ENCODE assay signal across 26 cellular contexts in genomic region chrX:135436456-135436855, GRCh38. TPM values are rescaled to one million over a fixed set of nuclear protein-coding genes. Genes with fewer than 3 reads are reported as not detected.
DNase-seq lines count a peak whose midpoint lies in the region; ATAC-seq, FAIRE-seq and TF ChIP-seq lines count a peak whose summit lies in the region.
"Had no signal": no experiment of that assay in that cellular context is flagged by ENCODE, and none has a peak within 500 bp of the region (broad histone marks: within the 10 kb centered on the region; RNA-seq: fewer than 3 reads in every experiment).

No MANE protein-coding gene starts in this region.

- CTCF ChIA-PET in K562 (lab: Yijun Ruan, JAX; ENCODE audit: low intra/inter-chr PET ratio): no interaction called here

- H3K4me3 ChIP-seq in K562: no peak overlapping the region
- no peak overlapping the region for H3K4me3 ChIP-seq in kidney (ENCODE audit: low read length in 2 of 2)
- no peak overlapping the region for H3K4me3 ChIP-seq in right lobe of liver
- H3K4me3 ChIP-seq: BLaER1 had no signal

- no peaks in the 10 kb centered on the region for H3K9me3 ChIP-seq in K562 (replicated peaks; ENCODE audit: control insufficient read depth, insufficient read depth, low read depth, low read length)
- no peaks in the 10 kb centered on the region for H3K9me3 ChIP-seq in kidney (ENCODE audit: control insufficient read depth in 1 of 2, low read length in 2 of 2)
- no peaks in the 10 kb centered on the region for H3K9me3 ChIP-seq in right lobe of liver
- H3K9me3 ChIP-seq: BE2C had no signal

- H3K9me1 ChIP-seq in K562 (ENCODE audit: control insufficient read depth, insufficient read depth, low read length): no peaks in the 10 kb centered on the region

- peak; percentile 41 for FAIRE-seq in GM18507 (lab: Jason Lieb, UNC)
- no peak for FAIRE-seq in K562 (lab: Jason Lieb, UNC)
- no peak for FAIRE-seq in kidney (lab: Jason Lieb, UNC)
- FAIRE-seq: A204.1, G401.6, GM12891 had no signal

- no peaks in the 10 kb centered on the region for H4K20me1 ChIP-seq in K562 (replicated peaks; ENCODE audit: control insufficient read depth, insufficient read depth, low read length)
- H4K20me1 ChIP-seq: BLaER1 had no signal

- intact Hi-C loops in K562 (cut with micrococcal nuclease): no loop called here
- intact Hi-C loops in kidney (cut with DNase I): no loop called here
- intact Hi-C loops in right lobe of liver (cut with DNase I): no loop called here

- BruUV-seq in K562 (replicated peaks; lab: Mats Ljungman, UMichigan): no TSS peak

- TF ChIP-seq EP300 in K562 (IDR thresholded peaks at IDR 0.05; ENCODE audit: low read length): no peak

- POLR2A ChIA-PET in K562 (lab: Yijun Ruan, JAX): interaction anchor here (0.6 to 1.1 kb wide), 2 partner anchors 27 to 38 kb away, joined by 3 to 4 read pairs; no protein-coding TSS in a partner anchor

- DNase-seq in GM18507 (ENCODE audit: extremely low spot score, insufficient read length, low read depth) (no peak), K562 (ENCODE audit: extremely low read depth in 1 of 4, low spot score in 3 of 4) (no peak), kidney (peak; percentile 59), SHP77 (lab: John Stamatoyannopoulos, UW) (no peak), right lobe of liver (no peak), germinal center (ENCODE audit: low spot score) (no peak)
- DNase-seq: 8988T; ACHN; BE2C; C1 segment of cervical spinal cord; CD4-positive, alpha-beta memory T cell; CD4-positive, CD25-positive, alpha-beta regulatory T cell; CD8-positive, alpha-beta memory T cell; COR-L47; DMS 273 treated with DMSO at 0.1 percent for 48 hours; DMS153; DMS53; DMS79; DND-41; EL; GF-D8 had no signal

- in situ Hi-C loops in K562 (cut with MboI): no loop called here

- no peak for ATAC-seq in K562
- no peak for ATAC-seq in right lobe of liver

- TF ChIP-seq RAD21 in K562 (CRISPR knock-in tag; conservative IDR thresholded peaks at IDR 0.05 in 1 of 2, IDR thresholded peaks at IDR 0.05 in 1 of 2): no peak

- H3K27me3 ChIP-seq in K562 (ENCODE audit: control insufficient read depth in 2 of 2, insufficient read depth in 2 of 2, low read length in 2 of 2): peaks cover 6 to 61% of the 10 kb centered on the region in 2 experiments; a peak in 3 of 5 replicates
- no peaks in the 10 kb centered on the region for H3K27me3 ChIP-seq in right lobe of liver
- H3K27me3 ChIP-seq: BE2C had no signal

- H3K79me2 ChIP-seq in K562 (ENCODE audit: control insufficient read depth, insufficient read depth, low read length): no peaks in the 10 kb centered on the region

- H2AFZ ChIP-seq in K562 (ENCODE audit: low read depth, low read length): no peak overlapping the region

- H3K27ac ChIP-seq in K562 (ENCODE audit: extremely low read depth, low read depth, low read length) (no peak overlapping the region), kidney (ENCODE audit: low read depth in 2 of 2, low read length in 2 of 2) (no peak overlapping the region), right lobe of liver (no peak overlapping the region)
- H3K27ac ChIP-seq: BLaER1 had no signal

- 0% methylated on average over 21 of the region's 32 CpGs for WGBS in K562 (ENCODE audit: insufficient coverage, low coverage, missing lambda C conversion rate)
- 67% methylated on average over 3 of the region's 32 CpGs for WGBS in right lobe of liver (ENCODE audit: insufficient coverage, low coverage, low lambda C conversion rate, missing lambda C conversion rate)

- H3K4me1 ChIP-seq in K562 (replicated peaks in 1 of 2; ENCODE audit: control insufficient read depth in 2 of 2, insufficient read depth in 2 of 2, low read length in 2 of 2) (peaks cover 0 to 28% of the 10 kb centered on the region in 2 experiments; a peak in 1 of 5 replicates), kidney (ENCODE audit: control insufficient read depth in 1 of 2, insufficient read depth in 1 of 2, low read depth in 1 of 2, low read length in 2 of 2) (no peaks in the 10 kb centered on the region), right lobe of liver (no peaks in the 10 kb centered on the region)
- H3K4me1 ChIP-seq: BE2C, BLaER1 had no signal

- no peak overlapping the region for H3K4me2 ChIP-seq in K562 (ENCODE audit: insufficient read depth, low read length)
- H3K4me2 ChIP-seq: BLaER1 had no signal

- H3K36me3 ChIP-seq in K562 (ENCODE audit: control insufficient read depth, insufficient read depth, low read length): no peaks in the 10 kb centered on the region
- no peaks in the 10 kb centered on the region for H3K36me3 ChIP-seq in kidney (ENCODE audit: control insufficient read depth in 1 of 2, insufficient read depth in 2 of 2, low read length in 2 of 2)
- no peaks in the 10 kb centered on the region for H3K36me3 ChIP-seq in right lobe of liver
- H3K36me3 ChIP-seq: BE2C, BLaER1 had no signal

- H3K9ac ChIP-seq in K562 (ENCODE audit: insufficient read depth in 1 of 2, low read depth in 2 of 2, low read length in 2 of 2): no peak overlapping the region
- no peak overlapping the region for H3K9ac ChIP-seq in kidney (ENCODE audit: low read length in 2 of 2)
- H3K9ac ChIP-seq: BLaER1 had no signal

- TF ChIP-seq CTCF in K562 (IDR thresholded peaks at IDR 0.05 in 2 of 3, conservative IDR thresholded peaks at IDR 0.05 in 1 of 3; ENCODE audit: insufficient read depth in 2 of 3, low read depth in 1 of 3, low read length in 3 of 3): no peak
- TF ChIP-seq CTCF in kidney (IDR thresholded peaks at IDR 0.05; ENCODE audit: borderline replicate concordance, extremely low read depth, insufficient read depth): no peak
- TF ChIP-seq CTCF in right lobe of liver (IDR thresholded peaks at IDR 0.05): no peak

- TF ChIP-seq POLR2A in K562 (conservative IDR thresholded peaks at IDR 0.05) (no peak), right lobe of liver (IDR thresholded peaks at IDR 0.05) (no peak)

TF ChIP-seq in K562, 482 proteins besides CTCF, POLR2A, EP300 and RAD21:
- TF ChIP-seq MITF (IDR thresholded peaks at IDR 0.05) (no peak), ZFP36 (IDR thresholded peaks at IDR 0.05; ENCODE audit: low read depth, low read length, partially characterized antibody) (peak; percentile 34), IFI16 (CRISPR knock-in tag; IDR thresholded peaks at IDR 0.05) (no peak)

RNA-seq across cellular contexts. Expression of gene SMIM10L2A, which starts 14.7 kb away (rescaled TPM):
- total RNA-seq in K562 (2011; cell fraction: chromatin; rRNA removed; ENCODE audit: low replicate concordance): 0.12 and 0.25 TPM in 2 replicates
- 0.13 and 0.17 TPM in 2 replicates for total RNA-seq in K562 (2011; cell fraction: nucleolus; rRNA removed)
- total RNA-seq in K562 (2011; cell fraction: nucleoplasm; rRNA removed): 0.08 and 0.15 TPM in 2 replicates
- total RNA-seq in K562 (2014; rRNA removed) (0.04 and 0.09 TPM in 2 replicates), K562 (2014; rRNA removed; fragmentation: Illumina TruSeq; extraction: Trizol) (0.04 TPM in 1 of 2 replicates, not detected in the other), K562 (2015; rRNA removed; fragmentation: Illumina TruSeq; extraction: Trizol) (0.11 and 0.14 TPM in 2 replicates), K562 (2021) (0.13 and 0.18 TPM in 2 replicates), kidney (3.5 TPM), right lobe of liver (under 1 TPM; 0.06 to 0.18 (median 0.16) TPM)
- polyA plus RNA-seq in K562 (2011; rRNA removed) (0.03 and 0.05 TPM in 2 replicates), K562 (2014; fragmentation: Illumina TruSeq; extraction: Trizol) (0.04 and 0.10 TPM in 2 replicates), K562 (2014; fragmentation: Nextera tagmentation; extraction: Ambion mirVana) (not detected), K562 (2014; rRNA removed) (0.07 TPM in 2 replicates), kidney (ENCODE audit: insufficient read depth, low read depth, low replicate concordance) (8.2 TPM)
- polyA plus RNA-seq in K562 (2011; cell fraction: cytosol; rRNA removed): 0.06 and 0.09 TPM in 2 replicates
- polyA plus RNA-seq in K562 (2011; cell fraction: nucleus; rRNA removed): 0.14 TPM in 2 replicates
- 0.20 and 0.28 TPM in 2 replicates for polyA plus RNA-seq in K562 (2012)
- not detected in 2 replicates for polyA minus RNA-seq in K562 (2011; rRNA and poly(A)+ RNA removed)
- polyA minus RNA-seq in K562 (2011; cell fraction: cytosol; rRNA and poly(A)+ RNA removed): not detected in 2 replicates
- 0.27 and 0.33 TPM in 2 replicates for polyA minus RNA-seq in K562 (2011; cell fraction: nucleus; rRNA and poly(A)+ RNA removed)
- polyA plus RNA-seq: CD14-positive monocyte had no signal
